Comparison of ENCODE assay signal across 9 cellular contexts in the genomic region with DNA sequence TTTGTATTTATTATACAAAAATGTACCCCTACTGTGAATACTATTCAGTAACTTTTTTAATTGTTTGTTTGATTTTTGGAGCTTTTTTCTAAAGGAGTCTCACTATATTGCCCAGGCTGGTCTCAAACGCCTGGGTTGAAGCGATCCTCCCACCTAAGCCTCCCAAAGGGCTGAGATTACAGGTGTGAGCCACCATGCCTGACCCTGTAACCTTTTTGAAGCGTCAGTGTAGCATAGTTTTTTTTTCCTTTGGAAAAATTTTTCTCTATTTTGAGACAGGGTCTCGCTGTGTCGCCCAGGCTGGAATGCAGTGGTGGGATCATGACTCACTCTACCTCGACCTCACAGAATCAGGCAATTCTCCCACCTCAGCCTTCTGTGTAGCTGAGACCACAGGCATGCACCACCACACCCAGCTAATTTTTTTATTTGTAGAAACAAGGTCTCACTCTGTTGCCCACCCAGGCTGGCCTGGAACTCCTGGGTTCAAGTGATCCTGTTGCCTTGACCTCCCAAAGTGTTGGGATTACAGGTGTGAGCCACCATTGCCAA. TPM values are rescaled to one million over a fixed set of nuclear protein-coding genes. Genes with fewer than 3 reads are reported as not detected.
DNase-seq lines count a peak whose midpoint lies in the region; ATAC-seq and TF ChIP-seq lines count a peak whose summit lies in the region.
"Had no signal": no experiment of that assay in that cellular context is flagged by ENCODE, and none has a peak within 500 bp of the region (broad histone marks: within the 10 kb centered on the region; RNA-seq: fewer than 3 reads in every experiment).

No MANE protein-coding gene starts in this region.

- peak overlapping the region; percentile 83 for H3K4me3 ChIP-seq in NB4 (ENCODE audit: low read depth, low read length)
- peak overlapping the region; percentile 97 for H3K4me3 ChIP-seq in neural cell (ENCODE audit: low read length)

- no peaks in the 10 kb centered on the region for H4K20me1 ChIP-seq in neural cell (ENCODE audit: insufficient read depth)

- ATAC-seq in HG03442 (IDR thresholded peaks at IDR 0.05; ENCODE audit: unreplicated experiment) (no peak), GM18867 (IDR thresholded peaks at IDR 0.05; ENCODE audit: unreplicated experiment) (no peak)

- no peaks in the 10 kb centered on the region for H3F3A ChIP-seq in neural cell (ENCODE audit: insufficient read depth, low read length, poor library complexity, severe bottlenecking)

- no peak overlapping the region for H2AFZ ChIP-seq in neural cell (ENCODE audit: low read depth, low read length)

- H3K27ac Mint-ChIP-seq in MCF 10A (ENCODE audit: low read depth, unreplicated experiment): peak overlapping the region; percentile 64

- CTCF ChIA-PET in MCF 10A (lab: Yijun Ruan, JAX): interaction anchor here (0.7 to 1.9 kb wide), 3 partner anchors 17 to 112 kb away, joined by 3 to 6 read pairs (median 6); no protein-coding TSS in a partner anchor

- peaks cover 42% of the 10 kb centered on the region for H3K79me2 ChIP-seq in neural cell (replicated peaks; ENCODE audit: insufficient read depth, low read length)

- no peaks in the 10 kb centered on the region for H3K27me3 ChIP-seq in neural cell (ENCODE audit: insufficient read depth, low read depth, low read length)

- peaks cover 5% of the 10 kb centered on the region for H3K36me3 Mint-ChIP-seq in MCF 10A (ENCODE audit: insufficient read depth, unreplicated experiment)

- no peaks in the 10 kb centered on the region for H3K9me3 ChIP-seq in neural cell (ENCODE audit: low read length)

- H3K4me3 Mint-ChIP-seq in MCF 10A (ENCODE audit: unreplicated experiment): peak overlapping the region; percentile 97

- H3K9ac ChIP-seq in neural cell (ENCODE audit: low read length): no peak overlapping the region

- no TSS peak for BruUV-seq in MCF 10A (replicated peaks; lab: Mats Ljungman, UMichigan)

- no peaks in the 10 kb centered on the region for H3K27me3 Mint-ChIP-seq in MCF 10A (ENCODE audit: insufficient read depth, unreplicated experiment)

- DNase-seq in EH (ENCODE audit: low read depth) (peak; percentile 5), NB4 (ENCODE audit: low read depth) (peak; percentile 31), MCF 10A (ENCODE audit: unreplicated experiment) (no peak), SHP77 (lab: John Stamatoyannopoulos, UW) (no peak), DMS79 (lab: John Stamatoyannopoulos, UW) (no peak)
- DNase-seq: NCI-H2227 treated with DMSO at 0.1 percent for 48 hours had no signal

- intact Hi-C loops in MCF 10A (cut with micrococcal nuclease): no loop called here

- TF ChIP-seq EP300 in neural cell (conservative IDR thresholded peaks at IDR 0.05; ENCODE audit: poor library complexity, severe bottlenecking): no peak

- no peak for TF ChIP-seq RAD21 in neural cell (conservative IDR thresholded peaks at IDR 0.05)

- POLR2A ChIA-PET in MCF 10A (lab: Yijun Ruan, JAX): interaction anchor here (0.7 to 2.3 kb wide), 5 partner anchors 11 to 89 kb away, joined by 3 to 22 read pairs (median 4); a partner anchor contains a TSS

- H3K9me3 Mint-ChIP-seq in MCF 10A (ENCODE audit: unreplicated experiment): no peaks in the 10 kb centered on the region

- no peaks in the 10 kb centered on the region for H3K9me2 ChIP-seq in neural cell (ENCODE audit: insufficient read depth, low read length)

- H3K27ac ChIP-seq in neural cell (ENCODE audit: low read length): no peak overlapping the region

- peak overlapping the region; percentile 84 for H3K4me2 ChIP-seq in neural cell (ENCODE audit: low read length)

- TF ChIP-seq POLR2A in NB4 (IDR thresholded peaks at IDR 0.05; ENCODE audit: extremely low read depth, insufficient read length): no peak

- H3K4me1 Mint-ChIP-seq in MCF 10A (ENCODE audit: insufficient read depth, unreplicated experiment): peaks cover 24% of the 10 kb centered on the region

- no peaks in the 10 kb centered on the region for H3K36me3 ChIP-seq in neural cell (ENCODE audit: insufficient read depth, low read length)

- TF ChIP-seq CTCF in NB4 (IDR thresholded peaks at IDR 0.05; ENCODE audit: low read depth, low read length): no peak
- TF ChIP-seq CTCF in MCF 10A (IDR thresholded peaks at IDR 0.05; ENCODE audit: unreplicated experiment): no peak
- no peak for TF ChIP-seq CTCF in neural cell (IDR thresholded peaks at IDR 0.05; ENCODE audit: poor library complexity, severe bottlenecking)

TF ChIP-seq in neural cell, 6 proteins besides CTCF, POLR2A, EP300 and RAD21:
- TF ChIP-seq, protein P1, sequence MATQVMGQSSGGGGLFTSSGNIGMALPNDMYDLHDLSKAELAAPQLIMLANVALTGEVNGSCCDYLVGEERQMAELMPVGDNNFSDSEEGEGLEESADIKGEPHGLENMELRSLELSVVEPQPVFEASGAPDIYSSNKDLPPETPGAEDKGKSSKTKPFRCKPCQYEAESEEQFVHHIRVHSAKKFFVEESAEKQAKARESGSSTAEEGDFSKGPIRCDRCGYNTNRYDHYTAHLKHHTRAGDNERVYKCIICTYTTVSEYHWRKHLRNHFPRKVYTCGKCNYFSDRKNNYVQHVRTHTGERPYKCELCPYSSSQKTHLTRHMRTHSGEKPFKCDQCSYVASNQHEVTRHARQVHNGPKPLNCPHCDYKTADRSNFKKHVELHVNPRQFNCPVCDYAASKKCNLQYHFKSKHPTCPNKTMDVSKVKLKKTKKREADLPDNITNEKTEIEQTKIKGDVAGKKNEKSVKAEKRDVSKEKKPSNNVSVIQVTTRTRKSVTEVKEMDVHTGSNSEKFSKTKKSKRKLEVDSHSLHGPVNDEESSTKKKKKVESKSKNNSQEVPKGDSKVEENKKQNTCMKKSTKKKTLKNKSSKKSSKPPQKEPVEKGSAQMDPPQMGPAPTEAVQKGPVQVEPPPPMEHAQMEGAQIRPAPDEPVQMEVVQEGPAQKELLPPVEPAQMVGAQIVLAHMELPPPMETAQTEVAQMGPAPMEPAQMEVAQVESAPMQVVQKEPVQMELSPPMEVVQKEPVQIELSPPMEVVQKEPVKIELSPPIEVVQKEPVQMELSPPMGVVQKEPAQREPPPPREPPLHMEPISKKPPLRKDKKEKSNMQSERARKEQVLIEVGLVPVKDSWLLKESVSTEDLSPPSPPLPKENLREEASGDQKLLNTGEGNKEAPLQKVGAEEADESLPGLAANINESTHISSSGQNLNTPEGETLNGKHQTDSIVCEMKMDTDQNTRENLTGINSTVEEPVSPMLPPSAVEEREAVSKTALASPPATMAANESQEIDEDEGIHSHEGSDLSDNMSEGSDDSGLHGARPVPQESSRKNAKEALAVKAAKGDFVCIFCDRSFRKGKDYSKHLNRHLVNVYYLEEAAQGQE (IDR thresholded peaks at IDR 0.05; ENCODE audit: borderline replicate concordance): no peak
- TF ChIP-seq MXI1 (conservative IDR thresholded peaks at IDR 0.05; ENCODE audit: poor library complexity, severe bottlenecking) (no peak), SMC3 (conservative IDR thresholded peaks at IDR 0.05; ENCODE audit: poor library complexity) (no peak), TAF1 (IDR thresholded peaks at IDR 0.05; ENCODE audit: low read depth) (no peak), EZH2 (IDR thresholded peaks at IDR 0.05; ENCODE audit: borderline replicate concordance, insufficient read depth, low read length, poor library complexity, severe bottlenecking) (no peak), POLR2AphosphoS5 (IDR thresholded peaks at IDR 0.05) (no peak)

RNA-seq across cellular contexts. Expression of a gene that starts 2.0 kb away (rescaled TPM):
- total RNA-seq in MCF 10A (2022): 13.2 and 13.6 TPM in 2 replicates
- 18.2 and 18.8 TPM in 2 replicates for polyA plus RNA-seq in neural cell
- polyA minus RNA-seq in neural cell: 16.3 and 19.3 TPM in 2 replicates

Comparison
In these comparisons a context has a peak if more than half of its experiments do, and no peak if none do; other contexts are left out.
1. DNase-seq: peak in EH (single experiment) and NB4 (single experiment); none in MCF 10A (single experiment), SHP77 (0 of 2) and DMS79 (single experiment).